ENCODE assay signal across 1 cellular context in genomic region chr12:52879394-52880351, GRCh38.
A peak's percentile ranks its signal among the peaks of the same experiment; 100 is the strongest.
TF ChIP-seq lines count a peak whose summit lies in the region.

No MANE protein-coding gene starts in this region.

TF ChIP-seq in K562, 482 proteins besides CTCF, POLR2A, EP300 and RAD21 (continued from another document and continues in another):
- TF ChIP-seq, protein P1, sequence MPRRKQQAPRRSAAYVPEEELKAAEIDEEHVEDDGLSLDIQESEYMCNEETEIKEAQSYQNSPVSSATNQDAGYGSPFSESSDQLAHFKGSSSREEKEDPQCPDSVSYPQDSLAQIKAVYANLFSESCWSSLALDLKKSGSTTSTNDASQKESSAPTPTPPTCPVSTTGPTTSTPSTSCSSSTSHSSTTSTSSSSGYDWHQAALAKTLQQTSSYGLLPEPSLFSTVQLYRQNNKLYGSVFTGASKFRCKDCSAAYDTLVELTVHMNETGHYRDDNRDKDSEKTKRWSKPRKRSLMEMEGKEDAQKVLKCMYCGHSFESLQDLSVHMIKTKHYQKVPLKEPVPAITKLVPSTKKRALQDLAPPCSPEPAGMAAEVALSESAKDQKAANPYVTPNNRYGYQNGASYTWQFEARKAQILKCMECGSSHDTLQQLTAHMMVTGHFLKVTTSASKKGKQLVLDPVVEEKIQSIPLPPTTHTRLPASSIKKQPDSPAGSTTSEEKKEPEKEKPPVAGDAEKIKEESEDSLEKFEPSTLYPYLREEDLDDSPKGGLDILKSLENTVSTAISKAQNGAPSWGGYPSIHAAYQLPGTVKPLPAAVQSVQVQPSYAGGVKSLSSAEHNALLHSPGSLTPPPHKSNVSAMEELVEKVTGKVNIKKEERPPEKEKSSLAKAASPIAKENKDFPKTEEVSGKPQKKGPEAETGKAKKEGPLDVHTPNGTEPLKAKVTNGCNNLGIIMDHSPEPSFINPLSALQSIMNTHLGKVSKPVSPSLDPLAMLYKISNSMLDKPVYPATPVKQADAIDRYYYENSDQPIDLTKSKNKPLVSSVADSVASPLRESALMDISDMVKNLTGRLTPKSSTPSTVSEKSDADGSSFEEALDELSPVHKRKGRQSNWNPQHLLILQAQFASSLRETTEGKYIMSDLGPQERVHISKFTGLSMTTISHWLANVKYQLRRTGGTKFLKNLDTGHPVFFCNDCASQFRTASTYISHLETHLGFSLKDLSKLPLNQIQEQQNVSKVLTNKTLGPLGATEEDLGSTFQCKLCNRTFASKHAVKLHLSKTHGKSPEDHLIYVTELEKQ (CRISPR knock-in tag; IDR thresholded peaks at IDR 0.05) = no peak
- TF ChIP-seq EWSR1 (IDR thresholded peaks at IDR 0.05; ENCODE audit: borderline replicate concordance, low read depth, partially characterized antibody) (no peak), KLF10 (CRISPR knock-in tag; IDR thresholded peaks at IDR 0.05) (no peak), CCNT2 (IDR thresholded peaks at IDR 0.05; ENCODE audit: borderline replicate concordance, extremely low read depth, insufficient read length, low read depth, low read length) (peak; percentile 23), ZNF445 (CRISPR knock-in tag; IDR thresholded peaks at IDR 0.05; ENCODE audit: low read depth) (no peak), ZC3H11A (IDR thresholded peaks at IDR 0.05; ENCODE audit: low read depth, low read length) (no peak), PHF8 (IDR thresholded peaks at IDR 0.05; ENCODE audit: borderline replicate concordance, low read length) (peak; percentile 54; the same call in 1 of the 2 replicates), DNMT1 (IDR thresholded peaks at IDR 0.05) (no peak), ZNF551 (CRISPR knock-in tag; IDR thresholded peaks at IDR 0.05) (no peak), NUFIP1 (IDR thresholded peaks at IDR 0.05; ENCODE audit: partially characterized antibody) (no peak), CBX3 (IDR thresholded peaks at IDR 0.05; ENCODE audit: borderline replicate concordance in 1 of 2, low read length in 2 of 2) (no peak; a peak in 1 of 3 replicates), ZNF143 (CRISPR knock-in tag; IDR thresholded peaks at IDR 0.05) (no peak), MCM2 (IDR thresholded peaks at IDR 0.05; ENCODE audit: low read depth) (no peak), ZNF584 (CRISPR knock-in tag; IDR thresholded peaks at IDR 0.05; ENCODE audit: low read depth) (no peak), CSDE1 (IDR thresholded peaks at IDR 0.05) (no peak), MCM5 (IDR thresholded peaks at IDR 0.05; ENCODE audit: low read depth) (no peak), IFI16 (CRISPR knock-in tag; IDR thresholded peaks at IDR 0.05) (no peak), HMGN3 (IDR thresholded peaks at IDR 0.05; ENCODE audit: borderline replicate concordance, extremely low read depth, insufficient read length, low read depth, low read length) (peak; percentile 73), SP2 (IDR thresholded peaks at IDR 0.05; ENCODE audit: extremely low read depth, low read depth, low read length, poor library complexity, severe bottlenecking) (no peak), RBM39 (optimal IDR thresholded peaks at IDR 0.05; ENCODE audit: low read depth, low read length) (no peak), NRF1 (conservative IDR thresholded peaks at IDR 0.05 in 1 of 2, IDR thresholded peaks at IDR 0.05 in 1 of 2) (peak; percentile 61 to 64), ZNF668 (CRISPR knock-in tag; IDR thresholded peaks at IDR 0.05) (no peak; the same call in 1 of the 2 replicates), DMBX1 (CRISPR knock-in tag; IDR thresholded peaks at IDR 0.05; ENCODE audit: borderline replicate concordance) (peak; percentile 51; the same call in 1 of the 2 replicates), NR2F6 (CRISPR knock-in tag; IDR thresholded peaks at IDR 0.05) (no peak), UBTF (IDR thresholded peaks at IDR 0.05; ENCODE audit: borderline replicate concordance in 1 of 2, low read depth in 2 of 2, low read length in 2 of 2) (peak in 1 of 2 experiments; percentile 74; a peak in 2 of 4 replicates), COPS2 (conservative IDR thresholded peaks at IDR 0.05) (no peak), GTF3C2 (IDR thresholded peaks at IDR 0.05; ENCODE audit: borderline replicate concordance, extremely low read depth, insufficient read length) (no peak), NFATC3 (IDR thresholded peaks at IDR 0.05) (no peak), RNF219 (CRISPR knock-in tag; IDR thresholded peaks at IDR 0.05) (no peak), HES1 (IDR thresholded peaks at IDR 0.05; ENCODE audit: low read depth) (no peak), SRF (CRISPR knock-in tag; IDR thresholded peaks at IDR 0.05) (peak in 1 of 2 experiments; percentile 13; a peak in 1 of 4 replicates), FOXM1 (IDR thresholded peaks at IDR 0.05; ENCODE audit: low read depth) (no peak), FOXM1 (CRISPR knock-in tag; IDR thresholded peaks at IDR 0.05; ENCODE audit: low read depth) (0 out of 2 replicates have a peak, but pooled peaks have one; percentile 40), RBFOX2 (IDR thresholded peaks at IDR 0.05; ENCODE audit: low read depth, low read length) (peak; percentile 77), ZNF561 (CRISPR knock-in tag; conservative IDR thresholded peaks at IDR 0.05) (no peak), NFE2 (IDR thresholded peaks at IDR 0.05; ENCODE audit: low read depth) (no peak), PYGO2 (tag; IDR thresholded peaks at IDR 0.05) (no peak), BDP1 (IDR thresholded peaks at IDR 0.05; ENCODE audit: insufficient read depth, insufficient read length) (no peak), L3MBTL2 (IDR thresholded peaks at IDR 0.05) (peak; percentile 96), CCAR2 (IDR thresholded peaks at IDR 0.05; ENCODE audit: low read depth, low read length) (no peak), HLTF (IDR thresholded peaks at IDR 0.05) (peak; percentile 81; the same call in 1 of the 2 replicates), ZNF696 (CRISPR knock-in tag; conservative IDR thresholded peaks at IDR 0.05) (no peak), NR2C1 (IDR thresholded peaks at IDR 0.05) (no peak), NR2C1 (tag; IDR thresholded peaks at IDR 0.05) (no peak), FOXJ2 (tag; IDR thresholded peaks at IDR 0.05) (no peak), ZNF263 (CRISPR knock-in tag; IDR thresholded peaks at IDR 0.05; ENCODE audit: borderline replicate concordance) (peak; percentile 15; the same call in 1 of the 2 replicates), PHTF2 (CRISPR knock-in tag; IDR thresholded peaks at IDR 0.05) (no peak)
- TF ChIP-seq, protein P2, sequence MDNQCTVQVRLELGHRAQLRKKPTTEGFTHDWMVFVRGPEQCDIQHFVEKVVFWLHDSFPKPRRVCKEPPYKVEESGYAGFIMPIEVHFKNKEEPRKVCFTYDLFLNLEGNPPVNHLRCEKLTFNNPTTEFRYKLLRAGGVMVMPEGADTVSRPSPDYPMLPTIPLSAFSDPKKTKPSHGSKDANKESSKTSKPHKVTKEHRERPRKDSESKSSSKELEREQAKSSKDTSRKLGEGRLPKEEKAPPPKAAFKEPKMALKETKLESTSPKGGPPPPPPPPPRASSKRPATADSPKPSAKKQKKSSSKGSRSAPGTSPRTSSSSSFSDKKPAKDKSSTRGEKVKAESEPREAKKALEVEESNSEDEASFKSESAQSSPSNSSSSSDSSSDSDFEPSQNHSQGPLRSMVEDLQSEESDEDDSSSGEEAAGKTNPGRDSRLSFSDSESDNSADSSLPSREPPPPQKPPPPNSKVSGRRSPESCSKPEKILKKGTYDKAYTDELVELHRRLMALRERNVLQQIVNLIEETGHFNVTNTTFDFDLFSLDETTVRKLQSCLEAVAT (IDR thresholded peaks at IDR 0.05) = peak; percentile 50 to 83; a peak in 2 of 4 replicates
- TF ChIP-seq, protein P3, sequence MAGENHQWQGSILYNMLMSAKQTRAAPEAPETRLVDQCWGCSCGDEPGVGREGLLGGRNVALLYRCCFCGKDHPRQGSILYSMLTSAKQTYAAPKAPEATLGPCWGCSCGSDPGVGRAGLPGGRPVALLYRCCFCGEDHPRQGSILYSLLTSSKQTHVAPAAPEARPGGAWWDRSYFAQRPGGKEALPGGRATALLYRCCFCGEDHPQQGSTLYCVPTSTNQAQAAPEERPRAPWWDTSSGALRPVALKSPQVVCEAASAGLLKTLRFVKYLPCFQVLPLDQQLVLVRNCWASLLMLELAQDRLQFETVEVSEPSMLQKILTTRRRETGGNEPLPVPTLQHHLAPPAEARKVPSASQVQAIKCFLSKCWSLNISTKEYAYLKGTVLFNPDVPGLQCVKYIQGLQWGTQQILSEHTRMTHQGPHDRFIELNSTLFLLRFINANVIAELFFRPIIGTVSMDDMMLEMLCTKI (IDR thresholded peaks at IDR 0.05; ENCODE audit: partially characterized antibody) = no peak
- TF ChIP-seq, protein P4, sequence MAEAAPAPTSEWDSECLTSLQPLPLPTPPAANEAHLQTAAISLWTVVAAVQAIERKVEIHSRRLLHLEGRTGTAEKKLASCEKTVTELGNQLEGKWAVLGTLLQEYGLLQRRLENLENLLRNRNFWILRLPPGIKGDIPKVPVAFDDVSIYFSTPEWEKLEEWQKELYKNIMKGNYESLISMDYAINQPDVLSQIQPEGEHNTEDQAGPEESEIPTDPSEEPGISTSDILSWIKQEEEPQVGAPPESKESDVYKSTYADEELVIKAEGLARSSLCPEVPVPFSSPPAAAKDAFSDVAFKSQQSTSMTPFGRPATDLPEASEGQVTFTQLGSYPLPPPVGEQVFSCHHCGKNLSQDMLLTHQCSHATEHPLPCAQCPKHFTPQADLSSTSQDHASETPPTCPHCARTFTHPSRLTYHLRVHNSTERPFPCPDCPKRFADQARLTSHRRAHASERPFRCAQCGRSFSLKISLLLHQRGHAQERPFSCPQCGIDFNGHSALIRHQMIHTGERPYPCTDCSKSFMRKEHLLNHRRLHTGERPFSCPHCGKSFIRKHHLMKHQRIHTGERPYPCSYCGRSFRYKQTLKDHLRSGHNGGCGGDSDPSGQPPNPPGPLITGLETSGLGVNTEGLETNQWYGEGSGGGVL (CRISPR knock-in tag; IDR thresholded peaks at IDR 0.05) = no peak
- TF ChIP-seq, protein P5, sequence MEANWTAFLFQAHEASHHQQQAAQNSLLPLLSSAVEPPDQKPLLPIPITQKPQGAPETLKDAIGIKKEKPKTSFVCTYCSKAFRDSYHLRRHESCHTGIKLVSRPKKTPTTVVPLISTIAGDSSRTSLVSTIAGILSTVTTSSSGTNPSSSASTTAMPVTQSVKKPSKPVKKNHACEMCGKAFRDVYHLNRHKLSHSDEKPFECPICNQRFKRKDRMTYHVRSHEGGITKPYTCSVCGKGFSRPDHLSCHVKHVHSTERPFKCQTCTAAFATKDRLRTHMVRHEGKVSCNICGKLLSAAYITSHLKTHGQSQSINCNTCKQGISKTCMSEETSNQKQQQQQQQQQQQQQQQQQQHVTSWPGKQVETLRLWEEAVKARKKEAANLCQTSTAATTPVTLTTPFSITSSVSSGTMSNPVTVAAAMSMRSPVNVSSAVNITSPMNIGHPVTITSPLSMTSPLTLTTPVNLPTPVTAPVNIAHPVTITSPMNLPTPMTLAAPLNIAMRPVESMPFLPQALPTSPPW (CRISPR knock-in tag; IDR thresholded peaks at IDR 0.05) = peak; percentile 32; the same call in 1 of the 2 replicates
